8 cellular contexts compared by ENCODE assay signal in the genomic region with DNA sequence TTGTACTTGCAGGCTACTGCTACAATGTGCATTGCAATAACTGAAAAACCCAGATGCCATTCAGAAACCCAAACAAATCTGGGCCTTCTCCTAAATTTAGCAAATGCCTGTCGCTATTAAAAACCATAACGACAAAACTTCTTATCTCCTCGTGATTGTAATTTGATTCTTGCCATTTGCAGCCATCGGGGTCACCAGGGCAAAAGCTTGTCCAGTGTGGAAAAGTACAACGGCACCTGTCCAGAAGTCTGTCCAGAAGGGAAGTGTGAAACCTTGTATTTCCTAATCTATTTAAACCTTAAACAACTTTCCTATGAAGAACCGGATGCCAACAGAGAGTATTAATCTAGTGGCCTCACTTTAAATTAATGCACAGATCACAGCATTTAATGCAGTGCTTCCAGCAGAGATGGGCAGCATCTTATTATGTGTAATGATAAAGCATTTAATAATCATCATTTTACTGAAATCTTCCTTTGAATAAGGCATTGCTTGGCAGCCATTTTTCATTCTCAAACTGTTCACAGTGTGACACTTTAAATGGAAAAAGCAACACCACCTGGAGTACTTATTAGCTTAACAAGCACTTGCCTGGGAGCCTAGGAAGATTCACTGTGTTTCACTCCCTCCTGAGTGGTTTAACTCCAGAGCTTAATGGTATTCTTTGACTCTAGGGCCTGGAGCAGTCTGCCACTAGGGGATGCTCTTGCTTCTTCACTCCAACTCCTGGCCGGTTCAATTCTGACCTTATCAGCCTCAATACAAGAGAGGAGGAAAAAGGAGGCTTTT. TPM values are rescaled to one million over a fixed set of nuclear protein-coding genes. Genes with fewer than 3 reads are reported as not detected.
DNase-seq lines count a peak whose midpoint lies in the region; ATAC-seq, FAIRE-seq and TF ChIP-seq lines count a peak whose summit lies in the region.

No MANE protein-coding gene starts in this region.

- 35% methylated on average over 7 of the region's 7 CpGs for WGBS in GM12878 (ENCODE audit: insufficient coverage, insufficient replicate concordance, low lambda C conversion rate, missing lambda C conversion rate)

- no peaks in the 10 kb centered on the region for H3K9me3 ChIP-seq in GM12878 (replicated peaks; ENCODE audit: control insufficient read depth, insufficient read depth, low read length)

- SMC1A ChIA-PET in GM12878 (lab: Charles Lee; ENCODE audit: uncharacterized antibody, unreplicated experiment), result interaction anchor here (0.5 to 1.2 kb wide), 7 partner anchors 8 to 1019 kb away, joined by 3 to 5 read pairs (median 3); no protein-coding TSS in a partner anchor

- in situ Hi-C loops in GM12878 (cut with MboI), result no loop called here

- CTCF ChIA-PET in GM12878 (lab: Yijun Ruan, JAX), result interaction anchor here (0.5 to 1.9 kb wide), 31 partner anchors 9 to 1985 kb away, joined by 3 to 9 read pairs (median 3); no protein-coding TSS in a partner anchor

- no peak overlapping the region for H3K27ac ChIP-seq in GM12878 (ENCODE audit: control insufficient read depth, insufficient read depth)

- POLR2A ChIA-PET in GM12878 (lab: Charles Lee), result no interaction called here

- ATAC-seq in GM21447 (IDR thresholded peaks at IDR 0.05; ENCODE audit: unreplicated experiment), result peak; percentile 91
- peak; percentile 99 for ATAC-seq in GM12878

- TF ChIP-seq EP300 in GM12878 (IDR thresholded peaks at IDR 0.05; ENCODE audit: borderline replicate concordance in 1 of 2, control insufficient read depth in 1 of 2, low read depth in 2 of 2, low read length in 2 of 2), result no peak

- no peaks in the 10 kb centered on the region for H3K36me3 ChIP-seq in GM12878 (ENCODE audit: control insufficient read depth in 2 of 2, insufficient read depth in 2 of 2, low read length in 1 of 2)

- H3K27me3 ChIP-seq in GM12878 (replicated peaks in 1 of 2; ENCODE audit: control insufficient read depth in 2 of 2, insufficient read depth in 2 of 2, low read length in 1 of 2), result no peaks in the 10 kb centered on the region

- no peaks in the 10 kb centered on the region for H3K4me1 ChIP-seq in GM12878 (ENCODE audit: control insufficient read depth, insufficient read depth, low read length)

- peak; percentile 90 to 98 (median 98) for TF ChIP-seq CTCF in GM12878 (IDR thresholded peaks at IDR 0.05 in 2 of 3, conservative IDR thresholded peaks at IDR 0.05 in 1 of 3; ENCODE audit: control insufficient read depth in 2 of 3, extremely low read depth in 1 of 3, insufficient read depth in 1 of 3, low read depth in 3 of 3, low read length in 3 of 3)

- no peak for TF ChIP-seq POLR2A in GM12878 (IDR thresholded peaks at IDR 0.05; ENCODE audit: low read depth, low read length)

- BruUV-seq in GM12878 (replicated peaks; lab: Mats Ljungman, UMichigan), result no TSS peak

- H4K20me1 ChIP-seq in GM12878 (ENCODE audit: control insufficient read depth, insufficient read depth), result no peaks in the 10 kb centered on the region

- H3K9ac ChIP-seq in GM12878 (ENCODE audit: control insufficient read depth, insufficient read depth, low read length), result no peak overlapping the region

- no peak overlapping the region for H2AFZ ChIP-seq in GM12878 (ENCODE audit: control insufficient read depth, low read depth, low read length)

- intact Hi-C loops in GM12878 (cut with micrococcal nuclease; ENCODE audit: unreplicated experiment), result loop anchor here (5.0 to 10.0 kb wide), 3 partner anchors 370 to 938 kb away; no protein-coding TSS in a partner anchor

- no peak overlapping the region for H3K4me3 ChIP-seq in GM12878

- RAD21 ChIA-PET in GM12878 (lab: Charles Lee; ENCODE audit: unreplicated experiment), result interaction anchor here (0.7 to 1.4 kb wide), 5 partner anchors 366 to 973 kb away, joined by 3 to 5 read pairs (median 3); no protein-coding TSS in a partner anchor

- no peak overlapping the region for H3K4me2 ChIP-seq in GM12878 (ENCODE audit: control insufficient read depth, insufficient read depth)

- H3K79me2 ChIP-seq in GM12878 (ENCODE audit: control insufficient read depth, insufficient read depth, low read length), result no peaks in the 10 kb centered on the region

- peak; percentile 23 for DNase-seq in NCI-H345 (lab: John Stamatoyannopoulos, UW)
- DNase-seq in NCI-H345 treated with DMSO at 0.1 percent for 48 hours (lab: John Stamatoyannopoulos, UW; ENCODE audit: unreplicated experiment), result no peak
- peak; percentile 62 for DNase-seq in HPDE6-E6E7 (ENCODE audit: extremely low spot score)
- DNase-seq in NOMO-1 treated with DMSO at 0.1 percent for 48 hours (lab: John Stamatoyannopoulos, UW; ENCODE audit: unreplicated experiment), result peak; percentile 77
- peak; percentile 15 for DNase-seq in GM12878 (ENCODE audit: low read depth, low spot score)
- peak; percentile 79 for DNase-seq in iPS-NIHi7 (ENCODE audit: extremely low spot score)
- peak; percentile 4 to 16 for DNase-seq in stimulated activated CD4-positive, alpha-beta T cell treated with anti-CD3 and anti-CD28 coated beads, Interleukin-4, amount 100 ng/mL, for 48 hours (ENCODE audit: low read depth in 2 of 2)

- peak; percentile 81 for TF ChIP-seq RAD21 in GM12878 (IDR thresholded peaks at IDR 0.05; ENCODE audit: insufficient read depth, low read depth, low read length)

- FAIRE-seq in GM12878 (lab: Jason Lieb, UNC), result no peak

TF ChIP-seq in GM12878, 131 proteins besides CTCF, POLR2A, EP300 and RAD21 (continues in another document):
- TF ChIP-seq CREB1 (IDR thresholded peaks at IDR 0.05; ENCODE audit: low read depth) (no peak), SRF (IDR thresholded peaks at IDR 0.05; ENCODE audit: low read depth in 2 of 2, low read length in 2 of 2) (no peak)
- TF ChIP-seq, protein P1, sequence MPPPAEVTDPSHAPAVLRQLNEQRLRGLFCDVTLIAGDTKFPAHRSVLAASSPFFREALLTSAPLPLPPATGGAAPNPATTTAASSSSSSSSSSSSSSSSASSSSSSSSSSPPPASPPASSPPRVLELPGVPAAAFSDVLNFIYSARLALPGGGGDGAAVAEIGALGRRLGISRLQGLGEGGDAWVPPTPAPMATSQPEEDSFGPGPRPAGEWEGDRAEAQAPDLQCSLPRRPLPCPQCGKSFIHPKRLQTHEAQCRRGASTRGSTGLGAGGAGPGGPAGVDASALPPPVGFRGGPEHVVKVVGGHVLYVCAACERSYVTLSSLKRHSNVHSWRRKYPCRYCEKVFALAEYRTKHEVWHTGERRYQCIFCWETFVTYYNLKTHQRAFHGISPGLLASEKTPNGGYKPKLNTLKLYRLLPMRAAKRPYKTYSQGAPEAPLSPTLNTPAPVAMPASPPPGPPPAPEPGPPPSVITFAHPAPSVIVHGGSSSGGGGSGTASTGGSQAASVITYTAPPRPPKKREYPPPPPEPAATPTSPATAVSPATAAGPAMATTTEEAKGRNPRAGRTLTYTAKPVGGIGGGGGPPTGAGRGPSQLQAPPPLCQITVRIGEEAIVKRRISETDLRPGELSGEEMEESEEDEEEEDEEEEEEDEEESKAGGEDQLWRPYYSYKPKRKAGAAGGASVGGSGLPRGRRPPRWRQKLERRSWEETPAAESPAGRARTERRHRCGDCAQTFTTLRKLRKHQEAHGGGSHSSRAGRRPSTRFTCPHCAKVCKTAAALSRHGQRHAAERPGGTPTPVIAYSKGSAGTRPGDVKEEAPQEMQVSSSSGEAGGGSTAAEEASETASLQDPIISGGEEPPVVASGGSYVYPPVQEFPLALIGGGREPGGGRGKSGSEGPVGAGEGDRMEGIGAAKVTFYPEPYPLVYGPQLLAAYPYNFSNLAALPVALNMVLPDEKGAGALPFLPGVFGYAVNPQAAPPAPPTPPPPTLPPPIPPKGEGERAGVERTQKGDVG (CRISPR knock-in tag; IDR thresholded peaks at IDR 0.05), result no peak

RNA-seq across cellular contexts. Expression of a gene that starts 4.9 kb away (rescaled TPM):
- total RNA-seq in GM12878 (2013; cell fraction: nucleolus; rRNA removed), result not detected in 2 replicates
- total RNA-seq in GM12878 (2014; rRNA removed) (not detected in 2 replicates), GM12878 (2014; rRNA removed; fragmentation: Illumina TruSeq; extraction: Trizol) (not detected in 2 replicates), GM12878 (2021) (0.82 and 0.90 TPM in 2 replicates)
- polyA plus RNA-seq in GM12878 (2011; ENCODE audit: low read depth), result not detected
- polyA plus RNA-seq in GM12878 (2011; rRNA removed) (not detected in 2 replicates), GM12878 (2014; fragmentation: Illumina TruSeq; extraction: Trizol) (not detected in 2 replicates), GM12878 (2014; fragmentation: Nextera tagmentation; extraction: Ambion mirVana) (not detected), GM12878 (2014; rRNA removed) (not detected in 2 replicates), GM12878 (2016; fragmentation: Nextera tagmentation; extraction: Ambion mirVana) (not detected)
- polyA plus RNA-seq in GM12878 (2011; cell fraction: cytosol; rRNA removed), result not detected in 2 replicates
- not detected in 2 replicates for polyA plus RNA-seq in GM12878 (2011; cell fraction: nucleus; rRNA removed)
- not detected in 2 replicates for polyA plus RNA-seq in GM12878 (2012)
- polyA minus RNA-seq in GM12878 (2011; rRNA and poly(A)+ RNA removed), result not detected in 2 replicates
- not detected in 2 replicates for polyA minus RNA-seq in GM12878 (2011; cell fraction: cytosol; rRNA and poly(A)+ RNA removed)
- polyA minus RNA-seq in GM12878 (2011; cell fraction: nucleus; rRNA and poly(A)+ RNA removed), result not detected in 2 replicates
